2 cellular contexts compared by ENCODE assay signal in the genomic region with DNA sequence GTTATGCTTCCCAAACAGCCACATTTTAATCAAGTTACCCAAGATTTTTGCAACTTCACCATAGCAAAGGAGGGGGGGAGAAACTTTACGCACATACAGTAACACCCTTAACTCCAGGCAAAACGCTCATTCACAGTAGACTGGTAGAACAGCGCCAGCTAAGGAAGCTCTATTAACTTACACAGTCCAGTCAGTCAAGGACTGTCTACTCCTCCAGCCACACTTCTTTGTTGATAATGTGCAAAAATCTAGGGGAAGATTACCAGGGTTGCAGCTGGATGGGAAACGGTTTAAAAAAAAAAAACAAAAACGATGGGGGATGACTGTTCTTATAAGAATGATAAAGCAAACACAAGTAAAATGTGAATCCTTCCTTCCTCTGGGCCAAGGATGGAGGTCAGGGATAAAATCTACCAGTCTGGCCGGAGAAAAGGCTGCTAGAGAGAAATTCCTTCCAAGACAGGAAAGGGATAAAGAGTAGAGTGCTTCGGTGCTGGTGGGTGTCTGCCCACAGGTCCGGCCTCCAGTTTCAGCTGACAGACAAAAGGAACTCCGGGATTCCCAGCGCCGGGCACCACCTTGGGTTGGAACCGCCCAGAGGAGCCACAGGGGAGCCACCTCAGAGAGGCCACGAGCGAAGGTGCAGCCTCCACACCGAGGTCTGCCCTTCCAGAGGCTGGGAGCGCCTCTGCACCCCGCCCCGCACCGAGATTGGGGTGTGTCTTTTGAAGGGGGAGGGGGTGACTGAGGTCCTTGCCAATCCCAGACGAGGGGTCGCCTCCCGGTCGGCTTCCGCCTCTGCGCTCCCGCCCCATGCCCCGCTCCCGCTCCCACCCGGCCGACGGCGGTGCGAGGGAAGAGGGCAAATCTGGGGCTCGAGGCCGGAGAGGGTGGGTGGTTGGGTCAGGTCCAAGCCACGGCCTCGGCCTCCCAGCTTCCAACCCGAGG.
TF ChIP-seq lines count a peak whose summit lies in the region.

No MANE protein-coding gene starts in this region.

TF ChIP-seq in HEK293, 187 proteins besides CTCF, POLR2A, EP300 and RAD21 (continued from another document):
- TF ChIP-seq, protein P1, sequence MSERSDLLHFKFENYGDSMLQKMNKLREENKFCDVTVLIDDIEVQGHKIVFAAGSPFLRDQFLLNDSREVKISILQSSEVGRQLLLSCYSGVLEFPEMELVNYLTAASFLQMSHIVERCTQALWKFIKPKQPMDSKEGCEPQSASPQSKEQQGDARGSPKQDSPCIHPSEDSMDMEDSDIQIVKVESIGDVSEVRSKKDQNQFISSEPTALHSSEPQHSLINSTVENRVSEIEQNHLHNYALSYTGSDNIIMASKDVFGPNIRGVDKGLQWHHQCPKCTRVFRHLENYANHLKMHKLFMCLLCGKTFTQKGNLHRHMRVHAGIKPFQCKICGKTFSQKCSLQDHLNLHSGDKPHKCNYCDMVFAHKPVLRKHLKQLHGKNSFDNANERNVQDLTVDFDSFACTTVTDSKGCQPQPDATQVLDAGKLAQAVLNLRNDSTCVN (tag by site-specific recombination; optimal IDR thresholded peaks at IDR 0.05): no peak
- TF ChIP-seq, protein P2, sequence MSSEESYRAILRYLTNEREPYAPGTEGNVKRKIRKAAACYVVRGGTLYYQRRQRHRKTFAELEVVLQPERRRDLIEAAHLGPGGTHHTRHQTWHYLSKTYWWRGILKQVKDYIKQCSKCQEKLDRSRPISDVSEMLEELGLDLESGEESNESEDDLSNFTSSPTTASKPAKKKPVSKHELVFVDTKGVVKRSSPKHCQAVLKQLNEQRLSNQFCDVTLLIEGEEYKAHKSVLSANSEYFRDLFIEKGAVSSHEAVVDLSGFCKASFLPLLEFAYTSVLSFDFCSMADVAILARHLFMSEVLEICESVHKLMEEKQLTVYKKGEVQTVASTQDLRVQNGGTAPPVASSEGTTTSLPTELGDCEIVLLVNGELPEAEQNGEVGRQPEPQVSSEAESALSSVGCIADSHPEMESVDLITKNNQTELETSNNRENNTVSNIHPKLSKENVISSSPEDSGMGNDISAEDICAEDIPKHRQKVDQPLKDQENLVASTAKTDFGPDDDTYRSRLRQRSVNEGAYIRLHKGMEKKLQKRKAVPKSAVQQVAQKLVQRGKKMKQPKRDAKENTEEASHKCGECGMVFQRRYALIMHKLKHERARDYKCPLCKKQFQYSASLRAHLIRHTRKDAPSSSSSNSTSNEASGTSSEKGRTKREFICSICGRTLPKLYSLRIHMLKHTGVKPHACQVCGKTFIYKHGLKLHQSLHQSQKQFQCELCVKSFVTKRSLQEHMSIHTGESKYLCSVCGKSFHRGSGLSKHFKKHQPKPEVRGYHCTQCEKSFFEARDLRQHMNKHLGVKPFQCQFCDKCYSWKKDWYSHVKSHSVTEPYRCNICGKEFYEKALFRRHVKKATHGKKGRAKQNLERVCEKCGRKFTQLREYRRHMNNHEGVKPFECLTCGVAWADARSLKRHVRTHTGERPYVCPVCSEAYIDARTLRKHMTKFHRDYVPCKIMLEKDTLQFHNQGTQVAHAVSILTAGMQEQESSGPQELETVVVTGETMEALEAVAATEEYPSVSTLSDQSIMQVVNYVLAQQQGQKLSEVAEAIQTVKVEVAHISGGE (tag by site-specific recombination; conservative IDR thresholded peaks at IDR 0.05; ENCODE audit: low read depth): 0 out of 2 replicates have a peak, but pooled peaks have one; percentile 13
- TF ChIP-seq ZNF140 (tag by site-specific recombination; IDR thresholded peaks at IDR 0.05): no peak
- TF ChIP-seq GLIS1 (tag by site-specific recombination; IDR thresholded peaks at IDR 0.05): peak; percentile 43; the same call in 1 of the 2 replicates
- no peak for TF ChIP-seq ZNF791 (tag by site-specific recombination; IDR thresholded peaks at IDR 0.05)
- TF ChIP-seq ZFHX2 (tag by site-specific recombination; conservative IDR thresholded peaks at IDR 0.05): no peak; the same call in none of the 2 replicates
- peak; percentile 22; the same call in 1 of the 2 replicates for TF ChIP-seq ZNF610 (tag by site-specific recombination; IDR thresholded peaks at IDR 0.05; ENCODE audit: borderline replicate concordance)
- no peak for TF ChIP-seq ZNF19 (tag by site-specific recombination; IDR thresholded peaks at IDR 0.05; ENCODE audit: low read depth)
- no peak for TF ChIP-seq GLI2 (tag by site-specific recombination; IDR thresholded peaks at IDR 0.05; ENCODE audit: borderline replicate concordance, low read depth)
- TF ChIP-seq SP2 (tag by site-specific recombination; IDR thresholded peaks at IDR 0.05): peak; percentile 90
- TF ChIP-seq ZNF324 (tag by site-specific recombination; IDR thresholded peaks at IDR 0.05): no peak
- no peak for TF ChIP-seq ZNF248 (tag by site-specific recombination; IDR thresholded peaks at IDR 0.05)
- peak; percentile 78 for TF ChIP-seq ZNF600 (tag by site-specific recombination; IDR thresholded peaks at IDR 0.05)
- TF ChIP-seq KLF1 (tag by site-specific recombination; IDR thresholded peaks at IDR 0.05): peak; percentile 38; the same call in 1 of the 2 replicates
- TF ChIP-seq ZNF157 (tag by site-specific recombination; IDR thresholded peaks at IDR 0.05): no peak
- peak; percentile 70 for TF ChIP-seq PATZ1 (tag by site-specific recombination; IDR thresholded peaks at IDR 0.05)
- no peak for TF ChIP-seq ZSCAN18 (tag by site-specific recombination; IDR thresholded peaks at IDR 0.05)
- TF ChIP-seq ZIC2 (tag by site-specific recombination; IDR thresholded peaks at IDR 0.05): peak; percentile 28; the same call in 1 of the 2 replicates
- TF ChIP-seq ZBTB20 (tag by site-specific recombination; IDR thresholded peaks at IDR 0.05): peak; percentile 10; the same call in 1 of the 2 replicates

TF ChIP-seq in HepG2, 621 proteins besides CTCF, POLR2A, EP300 and RAD21 (continued from another document and continues in another):
- TF ChIP-seq ZBTB4 (CRISPR knock-in tag; IDR thresholded peaks at IDR 0.05; ENCODE audit: borderline replicate concordance) (peak; percentile 53; the same call in 1 of the 2 replicates), NFYB (CRISPR knock-in tag; IDR thresholded peaks at IDR 0.05) (peak; percentile 37), REPIN1 (CRISPR knock-in tag; IDR thresholded peaks at IDR 0.05; ENCODE audit: borderline replicate concordance, low read depth) (peak; percentile 38; the same call in 1 of the 2 replicates), KAT7 (CRISPR knock-in tag; IDR thresholded peaks at IDR 0.05; ENCODE audit: borderline replicate concordance) (0 out of 2 replicates have a peak, but pooled peaks have one; percentile 29), MIXL1 (CRISPR knock-in tag; IDR thresholded peaks at IDR 0.05) (0 out of 2 replicates have a peak, but pooled peaks have one; percentile 13), ZNF878 (CRISPR knock-in tag; IDR thresholded peaks at IDR 0.05) (no peak), POGZ (CRISPR knock-in tag; IDR thresholded peaks at IDR 0.05) (peak; percentile 54; the same call in 1 of the 2 replicates), ZNF768 (CRISPR knock-in tag; IDR thresholded peaks at IDR 0.05) (peak; percentile 64), GPN1 (CRISPR knock-in tag; IDR thresholded peaks at IDR 0.05; ENCODE audit: borderline replicate concordance) (no peak), ZNF772 (CRISPR knock-in tag; IDR thresholded peaks at IDR 0.05) (no peak), ZNF484 (CRISPR knock-in tag; IDR thresholded peaks at IDR 0.05; ENCODE audit: borderline replicate concordance, low read depth) (no peak), ZMYM4 (CRISPR knock-in tag; IDR thresholded peaks at IDR 0.05) (no peak; the same call in 1 of the 2 replicates), SPEN (CRISPR knock-in tag; IDR thresholded peaks at IDR 0.05; ENCODE audit: low read depth) (0 out of 2 replicates have a peak, but pooled peaks have one; percentile 2), MAX (IDR thresholded peaks at IDR 0.05) (peak; percentile 69; the same call in 1 of the 2 replicates), TOPORS (CRISPR knock-in tag; IDR thresholded peaks at IDR 0.05) (0 out of 2 replicates have a peak, but pooled peaks have one; percentile 28), PATZ1 (CRISPR knock-in tag; IDR thresholded peaks at IDR 0.05) (0 out of 2 replicates have a peak, but pooled peaks have one; percentile 73), FOXJ3 (CRISPR knock-in tag; IDR thresholded peaks at IDR 0.05; ENCODE audit: borderline replicate concordance) (no peak), ZNF567 (CRISPR knock-in tag; IDR thresholded peaks at IDR 0.05; ENCODE audit: borderline replicate concordance) (no peak), ZNF275 (CRISPR knock-in tag; IDR thresholded peaks at IDR 0.05; ENCODE audit: borderline replicate concordance) (0 out of 2 replicates have a peak, but pooled peaks have one; percentile 32), KDM5B (CRISPR knock-in tag; IDR thresholded peaks at IDR 0.05; ENCODE audit: borderline replicate concordance) (peak; percentile 69), ZNF749 (CRISPR knock-in tag; IDR thresholded peaks at IDR 0.05; ENCODE audit: borderline replicate concordance) (0 out of 2 replicates have a peak, but pooled peaks have one; percentile 32), FIP1L1 (IDR thresholded peaks at IDR 0.05; ENCODE audit: borderline replicate concordance, insufficient read depth, low read depth, low read length) (no peak), GLMP (CRISPR knock-in tag; IDR thresholded peaks at IDR 0.05; ENCODE audit: borderline replicate concordance) (no peak)
- TF ChIP-seq, protein P3, sequence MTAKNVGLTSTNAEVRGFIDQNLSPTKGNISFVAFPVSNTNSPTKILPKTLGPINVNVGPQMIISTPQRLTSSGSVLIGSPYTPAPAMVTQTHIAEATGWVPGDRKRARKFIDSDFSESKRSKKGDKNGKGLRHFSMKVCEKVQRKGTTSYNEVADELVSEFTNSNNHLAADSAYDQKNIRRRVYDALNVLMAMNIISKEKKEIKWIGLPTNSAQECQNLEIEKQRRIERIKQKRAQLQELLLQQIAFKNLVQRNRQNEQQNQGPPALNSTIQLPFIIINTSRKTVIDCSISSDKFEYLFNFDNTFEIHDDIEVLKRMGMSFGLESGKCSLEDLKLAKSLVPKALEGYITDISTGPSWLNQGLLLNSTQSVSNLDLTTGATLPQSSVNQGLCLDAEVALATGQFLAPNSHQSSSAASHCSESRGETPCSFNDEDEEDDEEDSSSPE (CRISPR knock-in tag; IDR thresholded peaks at IDR 0.05): 0 out of 2 replicates have a peak, but pooled peaks have one; percentile 19
- TF ChIP-seq, protein P4, sequence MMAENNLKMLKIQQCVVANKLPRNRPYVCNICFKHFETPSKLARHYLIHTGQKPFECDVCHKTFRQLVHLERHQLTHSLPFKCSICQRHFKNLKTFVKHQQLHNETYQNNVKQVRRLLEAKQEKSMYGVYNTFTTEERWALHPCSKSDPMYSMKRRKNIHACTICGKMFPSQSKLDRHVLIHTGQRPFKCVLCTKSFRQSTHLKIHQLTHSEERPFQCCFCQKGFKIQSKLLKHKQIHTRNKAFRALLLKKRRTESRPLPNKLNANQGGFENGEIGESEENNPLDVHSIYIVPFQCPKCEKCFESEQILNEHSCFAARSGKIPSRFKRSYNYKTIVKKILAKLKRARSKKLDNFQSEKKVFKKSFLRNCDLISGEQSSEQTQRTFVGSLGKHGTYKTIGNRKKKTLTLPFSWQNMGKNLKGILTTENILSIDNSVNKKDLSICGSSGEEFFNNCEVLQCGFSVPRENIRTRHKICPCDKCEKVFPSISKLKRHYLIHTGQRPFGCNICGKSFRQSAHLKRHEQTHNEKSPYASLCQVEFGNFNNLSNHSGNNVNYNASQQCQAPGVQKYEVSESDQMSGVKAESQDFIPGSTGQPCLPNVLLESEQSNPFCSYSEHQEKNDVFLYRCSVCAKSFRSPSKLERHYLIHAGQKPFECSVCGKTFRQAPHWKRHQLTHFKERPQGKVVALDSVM (CRISPR knock-in tag; IDR thresholded peaks at IDR 0.05): peak; percentile 94
